Comparison of ENCODE assay signal across 24 cellular contexts in genomic region chr10:1522237-1522636, GRCh38.
"Had no signal": no experiment of that assay in that cellular context is flagged by ENCODE, and none has a peak within 500 bp of the region (broad histone marks: within the 10 kb centered on the region; RNA-seq: fewer than 3 reads in every experiment).

No MANE protein-coding gene starts in this region.

- H3K36me3 ChIP-seq: adrenal gland, ascending aorta, breast epithelium, colonic mucosa, transverse colon had no signal

- H3K27ac Mint-ChIP-seq: activated CD4-positive, alpha-beta T cell treated with anti-CD3 and anti-CD28 coated beads, Interleukin-2, amount 10 ng/mL, durations not matched to agents 7 days and 5 days; activated CD8-positive, alpha-beta T cell treated with anti-CD3 and anti-CD28 coated beads, Interleukin-2, amount 10 ng/mL, durations not matched to agents 7 days and 5 days; activated naive CD8-positive, alpha-beta T cell; activated T-cell treated with anti-CD3 and anti-CD28 coated beads, Interleukin-2, amount 50 U/mL, for 24 hours; activated T-helper 17 cell treated with anti-CD3 and anti-CD28 coated beads, Interleukin-2, amount 50 U/mL, for 72 hours; natural killer cell; stimulated activated naive B cell treated with anti-CD40 and anti-IgM and Interleukin-4, amounts not matched to agents 10 μg/mL and 1 μg/mL and 100 μg/mL, for 72 hours; T-cell; T-helper 2 cell treated with Interferon-gamma antibody and Interleukin-4, amounts not matched to agents 5 μg/mL and 100 μg/mL, for 36 hours had no signal

- DNase-seq: activated CD4-positive, alpha-beta T cell treated with anti-CD3 and anti-CD28 coated beads, Interleukin-2, amount 10 ng/mL, durations not matched to agents 7 days and 5 days; activated CD4-positive, CD25-positive, alpha-beta regulatory T cell treated with anti-CD3 and anti-CD28 coated beads, Interleukin-2, amount 50 U/mL, for 72 hours; activated CD8-positive, alpha-beta T cell treated with anti-CD3 and anti-CD28 coated beads, Interleukin-2, amount 10 ng/mL, durations not matched to agents 7 days and 5 days; activated T-cell treated with anti-CD3 and anti-CD28 coated beads, Interleukin-2, amount 50 U/mL, for 24 hours; adrenal gland; colonic mucosa; left ventricle myocardium superior; mammary epithelial cell; midbrain; natural killer cell; small intestine; stimulated activated CD4-positive, alpha-beta T cell treated with anti-CD3 and anti-CD28 coated beads, Interleukin-15, amount 100 ng/mL, for 24 hours; stimulated activated CD4-positive, alpha-beta T cell treated with anti-CD3 and anti-CD28 coated beads, Interleukin-2, amount 100 ng/mL, for 48 hours; stimulated activated CD8-positive, alpha-beta memory T cell treated with anti-CD3 and anti-CD28 coated beads, Interleukin-4, amount 100 ng/mL, for 48 hours; stimulated activated naive B cell treated with anti-CD40 and anti-IgM and Interleukin-4, amounts not matched to agents 10 μg/mL and 1 μg/mL and 100 μg/mL, for 72 hours; T-cell; transverse colon had no signal

- H3K36me3 Mint-ChIP-seq: activated naive CD8-positive, alpha-beta T cell; natural killer cell; stimulated activated naive B cell treated with anti-CD40 and anti-IgM and Interleukin-4, amounts not matched to agents 10 μg/mL and 1 μg/mL and 100 μg/mL, for 72 hours; T-cell had no signal

- H3K27me3 ChIP-seq: adrenal gland, ascending aorta, colonic mucosa had no signal

- H3K27ac ChIP-seq: adrenal gland, ascending aorta, breast epithelium, colonic mucosa, transverse colon, VCaP had no signal

- ATAC-seq: activated CD8-positive, alpha-beta T cell treated with anti-CD3 and anti-CD28 coated beads, Interleukin-2, amount 10 ng/mL, durations not matched to agents 7 days and 5 days; activated T-helper 17 cell treated with anti-CD3 and anti-CD28 coated beads, Interleukin-2, amount 50 U/mL, for 72 hours; left ventricle myocardium superior; natural killer cell; sciatic nerve; stimulated activated naive B cell treated with anti-CD40 and anti-IgM and Interleukin-4, amounts not matched to agents 10 μg/mL and 1 μg/mL and 100 μg/mL, for 72 hours; T-cell had no signal

- H3K4me3 Mint-ChIP-seq: activated CD4-positive, alpha-beta T cell treated with anti-CD3 and anti-CD28 coated beads, Interleukin-2, amount 10 ng/mL, durations not matched to agents 7 days and 5 days; activated CD8-positive, alpha-beta T cell treated with anti-CD3 and anti-CD28 coated beads, Interleukin-2, amount 10 ng/mL, durations not matched to agents 7 days and 5 days; activated naive CD8-positive, alpha-beta T cell; activated T-cell treated with anti-CD3 and anti-CD28 coated beads, Interleukin-2, amount 50 U/mL, for 24 hours; activated T-helper 17 cell treated with anti-CD3 and anti-CD28 coated beads, Interleukin-2, amount 50 U/mL, for 72 hours; natural killer cell; stimulated activated naive B cell treated with anti-CD40 and anti-IgM and Interleukin-4, amounts not matched to agents 10 μg/mL and 1 μg/mL and 100 μg/mL, for 72 hours; T-cell; T-helper 2 cell treated with Interferon-gamma antibody and Interleukin-4, amounts not matched to agents 5 μg/mL and 100 μg/mL, for 36 hours had no signal

- H3K4me1 ChIP-seq: adrenal gland, ascending aorta, breast epithelium, colonic mucosa, transverse colon had no signal

- H3K4me1 Mint-ChIP-seq: activated CD4-positive, alpha-beta T cell treated with anti-CD3 and anti-CD28 coated beads, Interleukin-2, amount 10 ng/mL, durations not matched to agents 7 days and 5 days; natural killer cell; T-cell had no signal

- H3K4me3 ChIP-seq: adrenal gland, ascending aorta, breast epithelium, colonic mucosa, transverse colon had no signal

- H3K9me3 Mint-ChIP-seq: activated T-cell treated with anti-CD3 and anti-CD28 coated beads, Interleukin-2, amount 50 U/mL, for 24 hours; activated T-helper 17 cell treated with anti-CD3 and anti-CD28 coated beads, Interleukin-2, amount 50 U/mL, for 72 hours; natural killer cell; stimulated activated naive B cell treated with anti-CD40 and anti-IgM and Interleukin-4, amounts not matched to agents 10 μg/mL and 1 μg/mL and 100 μg/mL, for 72 hours; T-cell; T-helper 2 cell treated with Interferon-gamma antibody and Interleukin-4, amounts not matched to agents 5 μg/mL and 100 μg/mL, for 36 hours had no signal

- H3K9me3 ChIP-seq: adrenal gland, ascending aorta, breast epithelium, colonic mucosa, transverse colon had no signal
